11 cellular contexts compared by ENCODE assay signal in genomic region chr6:96394727-96395126, GRCh38.
DNase-seq lines count a peak whose midpoint lies in the region; ATAC-seq and TF ChIP-seq lines count a peak whose summit lies in the region.
"Had no signal": no experiment of that assay in that cellular context is flagged by ENCODE, and none has a peak within 500 bp of the region (broad histone marks: within the 10 kb centered on the region; RNA-seq: fewer than 3 reads in every experiment).

No MANE protein-coding gene starts in this region.

- H3K4me1 Mint-ChIP-seq in nephron, result peaks cover 14% of the 10 kb centered on the region
- H3K4me1 Mint-ChIP-seq in natural killer cell treated with Interleukin-12 subunit alpha and Interleukin-12 subunit beta and Interleukin-15 and Interleukin-18, amount 100 ng/mL, for 72 hours (ENCODE audit: low read depth in 2 of 2), result peaks cover 2 to 6% of the 10 kb centered on the region in 2 donors

- TF ChIP-seq CTCF in GM12865 (IDR thresholded peaks at IDR 0.05; ENCODE audit: insufficient read depth, low read depth, low read length, missing control alignments) (peak; percentile 22), adrenal gland (IDR thresholded peaks at IDR 0.05) (peak; percentile 31 to 57 (median 50)), nephron (IDR thresholded peaks at IDR 0.05; ENCODE audit: unreplicated experiment in 3 of 3) (peak; percentile 43 to 52 (median 48))

- intact Hi-C loops in adrenal gland (cut with DNase I), result no loop called here

- H3K4me3 ChIP-seq in GM12865 (ENCODE audit: low read depth, low read length), result no peak overlapping the region
- no peak overlapping the region for H3K4me3 ChIP-seq in adrenal gland
- H3K4me3 ChIP-seq: coronary artery, HAP-1 had no signal

- no peaks in the 10 kb centered on the region for H3K36me3 Mint-ChIP-seq in nephron (ENCODE audit: low read depth)
- H3K36me3 Mint-ChIP-seq in natural killer cell treated with Interleukin-12 subunit alpha and Interleukin-12 subunit beta and Interleukin-15 and Interleukin-18, amount 100 ng/mL, for 72 hours, result no peaks in the 10 kb centered on the region
- H3K36me3 Mint-ChIP-seq: IgD-negative memory B cell had no signal

- no peaks in the 10 kb centered on the region for H3K27me3 Mint-ChIP-seq in nephron (ENCODE audit: low read depth)
- peaks cover 0 to 11% of the 10 kb centered on the region in 2 donors for H3K27me3 Mint-ChIP-seq in natural killer cell treated with Interleukin-12 subunit alpha and Interleukin-12 subunit beta and Interleukin-15 and Interleukin-18, amount 100 ng/mL, for 72 hours
- H3K27me3 Mint-ChIP-seq: IgD-negative memory B cell had no signal

- H3K9me3 Mint-ChIP-seq in nephron, result no peaks in the 10 kb centered on the region
- no peaks in the 10 kb centered on the region for H3K9me3 Mint-ChIP-seq in natural killer cell treated with Interleukin-12 subunit alpha and Interleukin-12 subunit beta and Interleukin-15 and Interleukin-18, amount 100 ng/mL, for 72 hours

- no peak overlapping the region for H3K27ac ChIP-seq in adrenal gland
- H3K27ac ChIP-seq: coronary artery had no signal

- no peaks in the 10 kb centered on the region for H3K4me1 ChIP-seq in adrenal gland (replicated peaks in 1 of 2)

- H3K36me3 ChIP-seq in adrenal gland (replicated peaks in 1 of 2), result no peaks in the 10 kb centered on the region
- H3K36me3 ChIP-seq: HAP-1 had no signal

- WGBS in adrenal gland, 4 donors, result 31 to 46% (median 39%) methylated on average over 2 to 3 of the region's 3 CpGs

- no peak overlapping the region for H3K27ac Mint-ChIP-seq in nephron
- H3K27ac Mint-ChIP-seq in natural killer cell treated with Interleukin-12 subunit alpha and Interleukin-12 subunit beta and Interleukin-15 and Interleukin-18, amount 100 ng/mL, for 72 hours, result no peak overlapping the region
- H3K27ac Mint-ChIP-seq: IgD-negative memory B cell had no signal

- H3K27me3 ChIP-seq in adrenal gland, result no peaks in the 10 kb centered on the region

- TF ChIP-seq POLR2A in adrenal gland (IDR thresholded peaks at IDR 0.05), result no peak

- H3K9me3 ChIP-seq in adrenal gland (replicated peaks in 1 of 3), result no peaks in the 10 kb centered on the region
- H3K9me3 ChIP-seq: HAP-1 had no signal

- DNase-seq in GM12865 (ENCODE audit: low read depth) (peak; percentile 20), adrenal gland (peak in 5 of 7 donors; percentile 10 to 52 (median 21)), GM19238 (ENCODE audit: insufficient read length, low spot score) (no peak)
- no peak for DNase-seq in effector CD4-positive, alpha-beta T cell
- no peak for DNase-seq in stimulated activated naive CD8-positive, alpha-beta T cell treated with anti-CD3 and anti-CD28 coated beads, Interleukin-15, Interleukin-2, amounts not matched to agents 100 U/mL and 50 U/mL, for 24 hours
- DNase-seq in natural killer cell treated with Interleukin-12 subunit alpha and Interleukin-12 subunit beta and Interleukin-15 and Interleukin-18, amount 100 ng/mL, for 72 hours (ENCODE audit: low spot score), result no peak

- peak; percentile 38 for ATAC-seq in HG03342 (IDR thresholded peaks at IDR 0.05; ENCODE audit: unreplicated experiment)
- ATAC-seq in stimulated activated naive CD8-positive, alpha-beta T cell treated with anti-CD3 and anti-CD28 coated beads, Interleukin-15, Interleukin-2, amounts not matched to agents 100 U/mL and 50 U/mL, for 24 hours, result no peak
- no peak for ATAC-seq in natural killer cell treated with Interleukin-12 subunit alpha and Interleukin-12 subunit beta and Interleukin-15 and Interleukin-18, amount 100 ng/mL, for 72 hours

- no peak overlapping the region for H3K4me3 Mint-ChIP-seq in nephron
- no peak overlapping the region for H3K4me3 Mint-ChIP-seq in natural killer cell treated with Interleukin-12 subunit alpha and Interleukin-12 subunit beta and Interleukin-15 and Interleukin-18, amount 100 ng/mL, for 72 hours
- H3K4me3 Mint-ChIP-seq: IgD-negative memory B cell had no signal

Comparison
In these comparisons a context has a peak if more than half of its experiments do, and no peak if none do; other contexts are left out.
1. DNase-seq: peak in GM12865 (single experiment) and adrenal gland (5 of 7); none in effector CD4-positive, alpha-beta T cell (single experiment), GM19238 (single experiment), stimulated activated naive CD8-positive, alpha-beta T cell treated with anti-CD3 and anti-CD28 coated beads, Interleukin-15, Interleukin-2, amounts not matched to agents 100 U/mL and 50 U/mL, for 24 hours (single experiment) and natural killer cell treated with Interleukin-12 subunit alpha and Interleukin-12 subunit beta and Interleukin-15 and Interleukin-18, amount 100 ng/mL, for 72 hours (single experiment).
2. Peak in every context shown above with its lines, with median percentiles within 50 percentile points of each other: CTCF ChIP-seq.